ENCODE assay signal across 16 cellular contexts in the genomic region with DNA sequence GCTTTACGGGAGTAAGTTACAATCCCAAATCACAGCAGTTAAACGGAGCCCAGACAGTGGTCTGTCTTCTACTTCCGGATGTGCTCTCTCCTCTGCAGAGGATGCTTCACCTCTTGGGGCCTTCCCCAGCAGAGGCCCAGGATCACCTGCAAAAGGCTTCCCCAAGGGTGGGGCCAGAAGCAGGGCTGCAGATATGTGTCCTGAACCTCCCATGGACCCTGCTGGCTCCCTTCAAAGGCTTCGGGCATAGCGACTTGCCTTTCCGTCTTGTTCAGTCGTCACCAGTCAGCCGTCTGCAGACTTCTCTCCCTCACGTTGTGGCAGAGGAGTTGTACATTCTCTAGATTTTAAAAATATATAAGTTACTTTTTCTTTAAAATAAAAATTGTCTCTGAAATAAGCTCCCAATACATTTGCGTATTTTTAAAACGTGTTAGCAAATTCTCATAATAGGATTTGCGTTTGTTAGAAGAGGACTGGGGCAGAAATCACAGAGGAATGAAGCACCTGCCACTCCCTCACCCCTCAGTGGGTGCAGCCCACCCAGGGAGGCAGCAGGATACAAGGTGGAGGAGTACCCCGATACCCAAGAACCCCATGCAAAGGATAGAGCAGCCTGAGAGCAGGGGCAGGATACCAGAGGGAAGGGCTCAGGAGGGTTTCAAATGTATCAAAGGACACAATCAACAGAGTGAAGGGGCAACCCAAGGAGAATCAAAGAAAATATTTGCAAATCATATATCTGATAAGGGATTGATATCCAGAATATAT. TPM values are rescaled to one million over a fixed set of nuclear protein-coding genes. Genes with fewer than 3 reads are reported as not detected.
DNase-seq lines count a peak whose midpoint lies in the region; ATAC-seq and TF ChIP-seq lines count a peak whose summit lies in the region.
"Had no signal": no experiment of that assay in that cellular context is flagged by ENCODE, and none has a peak within 500 bp of the region (broad histone marks: within the 10 kb centered on the region; RNA-seq: fewer than 3 reads in every experiment).

No MANE protein-coding gene starts in this region.

- intact Hi-C loops in left cardiac atrium (cut with DNase I), result no loop called here

- H3K27ac ChIP-seq in hepatocyte (peak overlapping the region; percentile 18), suprapubic skin (peak overlapping the region; percentile 86)
- H3K27ac ChIP-seq: A549 had no signal

- H3K27me3 ChIP-seq in hepatocyte, result no peaks in the 10 kb centered on the region
- no peaks in the 10 kb centered on the region for H3K27me3 ChIP-seq in suprapubic skin

- H3K36me3 Mint-ChIP-seq in mesothelial cell of epicardium (peaks cover 1% of the 10 kb centered on the region), endothelial cell (ENCODE audit: low read depth, unreplicated experiment) (no peaks in the 10 kb centered on the region)
- H3K36me3 Mint-ChIP-seq: CD14-positive monocyte; CD8-positive, alpha-beta T cell had no signal

- peak overlapping the region; percentile 94 for H3K27ac Mint-ChIP-seq in mesothelial cell of epicardium
- no peak overlapping the region for H3K27ac Mint-ChIP-seq in endothelial cell (ENCODE audit: unreplicated experiment)
- H3K27ac Mint-ChIP-seq: CD14-positive monocyte; CD8-positive, alpha-beta T cell; H9 had no signal

- no peak overlapping the region for H3K4me3 Mint-ChIP-seq in mesothelial cell of epicardium
- no peak overlapping the region for H3K4me3 Mint-ChIP-seq in endothelial cell (ENCODE audit: unreplicated experiment)
- H3K4me3 Mint-ChIP-seq: CD14-positive monocyte; CD8-positive, alpha-beta T cell; H9 had no signal

- no peaks in the 10 kb centered on the region for H3K27me3 Mint-ChIP-seq in mesothelial cell of epicardium (ENCODE audit: low read depth)
- H3K27me3 Mint-ChIP-seq in endothelial cell (ENCODE audit: unreplicated experiment), result peaks cover 2% of the 10 kb centered on the region

- no peaks in the 10 kb centered on the region for H3K36me3 ChIP-seq in hepatocyte (replicated peaks; ENCODE audit: insufficient read depth, low read depth)
- no peaks in the 10 kb centered on the region for H3K36me3 ChIP-seq in suprapubic skin

- H2AFZ ChIP-seq in hepatocyte, result peak overlapping the region; percentile 7

- H3K4me1 ChIP-seq in hepatocyte (ENCODE audit: insufficient read depth), result peaks cover 20% of the 10 kb centered on the region
- H3K4me1 ChIP-seq in suprapubic skin, result peaks cover 23% of the 10 kb centered on the region

- TF ChIP-seq CTCF in hepatocyte (IDR thresholded peaks at IDR 0.05; ENCODE audit: poor library complexity), result no peak
- TF ChIP-seq CTCF in mesothelial cell of epicardium (IDR thresholded peaks at IDR 0.05; ENCODE audit: unreplicated experiment), result no peak
- no peak for TF ChIP-seq CTCF in suprapubic skin (IDR thresholded peaks at IDR 0.05)
- no peak for TF ChIP-seq CTCF in endothelial cell (IDR thresholded peaks at IDR 0.05; ENCODE audit: unreplicated experiment)

- no peak for TF ChIP-seq POLR2A in suprapubic skin (IDR thresholded peaks at IDR 0.05)

- H3K9me3 ChIP-seq in hepatocyte (ENCODE audit: low read depth) (no peaks in the 10 kb centered on the region), suprapubic skin (no peaks in the 10 kb centered on the region)
- H3K9me3 ChIP-seq: A549 had no signal

- ATAC-seq in left cardiac atrium, result no peak
- ATAC-seq: A549; CD8-positive, alpha-beta T cell; HepG2 had no signal

- H3K4me1 Mint-ChIP-seq in mesothelial cell of epicardium (peaks cover 54% of the 10 kb centered on the region), endothelial cell (ENCODE audit: unreplicated experiment) (no peaks in the 10 kb centered on the region)
- H3K4me1 Mint-ChIP-seq: CD14-positive monocyte had no signal

- no peak for TF ChIP-seq EP300 in suprapubic skin (IDR thresholded peaks at IDR 0.05)

- peaks cover 7% of the 10 kb centered on the region for H3K9me3 Mint-ChIP-seq in mesothelial cell of epicardium
- H3K9me3 Mint-ChIP-seq in endothelial cell (ENCODE audit: unreplicated experiment), result no peaks in the 10 kb centered on the region

- H3K4me3 ChIP-seq in hepatocyte (no peak overlapping the region), suprapubic skin (no peak overlapping the region)
- H3K4me3 ChIP-seq: A549 had no signal

- no peaks in the 10 kb centered on the region for H3K79me2 ChIP-seq in hepatocyte

- WGBS in hepatocyte (ENCODE audit: low lambda C conversion rate, missing lambda C conversion rate), result 54% methylated on average over 13 of the region's 13 CpGs
- 79% methylated on average over 13 of the region's 13 CpGs for WGBS in suprapubic skin

- H3K9me2 ChIP-seq in hepatocyte (replicated peaks; ENCODE audit: insufficient read depth), result no peaks in the 10 kb centered on the region

- H3K4me2 ChIP-seq in hepatocyte, result peak overlapping the region; percentile 45
- H3K4me2 ChIP-seq: A549 had no signal

- no peaks in the 10 kb centered on the region for H4K20me1 ChIP-seq in hepatocyte (ENCODE audit: insufficient read depth, poor library complexity, severe bottlenecking)

- DNase-seq in hepatocyte (ENCODE audit: low spot score) (no peak), mesothelial cell of epicardium (ENCODE audit: low spot score in 2 of 2, unreplicated experiment in 2 of 2) (no peak), suprapubic skin (ENCODE audit: low spot score in 2 of 2) (no peak), left cardiac atrium (no peak), DMS 273 (lab: John Stamatoyannopoulos, UW; ENCODE audit: unreplicated experiment) (no peak), endothelial cell (ENCODE audit: low spot score) (no peak)
- DNase-seq: CD8-positive, alpha-beta T cell; COR-L47; DND-41; GDM1; GOT3; H9 had no signal

RNA-seq across cellular contexts. Expression of a gene that starts 22.9 kb away (rescaled TPM):
- 0.03 TPM in 1 of 2 replicates, not detected in the other for total RNA-seq in hepatocyte
- polyA plus RNA-seq in hepatocyte, result 0.28 and 0.30 TPM in 2 replicates
- 7.5 to 7.9 TPM (median 7.7 TPM) in 3 replicates for total RNA-seq in mesothelial cell of epicardium
- 10 to 100 TPM; 10.3 to 15.9 (median 14.8) TPM for total RNA-seq in suprapubic skin
- 10 to 100 TPM in 1 of 2 donors, 1 to 10 TPM in 1; 9.6 to 36.7 TPM for total RNA-seq in left cardiac atrium
- total RNA-seq in endothelial cell (ENCODE audit: unreplicated experiment), result 0.77 TPM
- total RNA-seq: CD8-positive, alpha-beta T cell; HepG2 had no signal
- polyA plus RNA-seq: CD14-positive monocyte, HepG2 had no signal

RNA-seq across cellular contexts. Expression of a gene that starts 49.3 kb away (rescaled TPM):
- total RNA-seq in hepatocyte (0.36 and 0.57 TPM in 2 replicates), mesothelial cell of epicardium (not detected in 3 replicates), suprapubic skin (not detected), left cardiac atrium (under 1 TPM; 0.15 to 0.37 TPM), endothelial cell (ENCODE audit: unreplicated experiment) (not detected)
- polyA plus RNA-seq in hepatocyte, result 1.0 and 1.1 TPM in 2 replicates
- total RNA-seq: CD8-positive, alpha-beta T cell; H9; HepG2 had no signal
- polyA plus RNA-seq: A549, BJ, CD14-positive monocyte, HepG2 had no signal
